1 cellular context compared by ENCODE assay signal in the genomic region with DNA sequence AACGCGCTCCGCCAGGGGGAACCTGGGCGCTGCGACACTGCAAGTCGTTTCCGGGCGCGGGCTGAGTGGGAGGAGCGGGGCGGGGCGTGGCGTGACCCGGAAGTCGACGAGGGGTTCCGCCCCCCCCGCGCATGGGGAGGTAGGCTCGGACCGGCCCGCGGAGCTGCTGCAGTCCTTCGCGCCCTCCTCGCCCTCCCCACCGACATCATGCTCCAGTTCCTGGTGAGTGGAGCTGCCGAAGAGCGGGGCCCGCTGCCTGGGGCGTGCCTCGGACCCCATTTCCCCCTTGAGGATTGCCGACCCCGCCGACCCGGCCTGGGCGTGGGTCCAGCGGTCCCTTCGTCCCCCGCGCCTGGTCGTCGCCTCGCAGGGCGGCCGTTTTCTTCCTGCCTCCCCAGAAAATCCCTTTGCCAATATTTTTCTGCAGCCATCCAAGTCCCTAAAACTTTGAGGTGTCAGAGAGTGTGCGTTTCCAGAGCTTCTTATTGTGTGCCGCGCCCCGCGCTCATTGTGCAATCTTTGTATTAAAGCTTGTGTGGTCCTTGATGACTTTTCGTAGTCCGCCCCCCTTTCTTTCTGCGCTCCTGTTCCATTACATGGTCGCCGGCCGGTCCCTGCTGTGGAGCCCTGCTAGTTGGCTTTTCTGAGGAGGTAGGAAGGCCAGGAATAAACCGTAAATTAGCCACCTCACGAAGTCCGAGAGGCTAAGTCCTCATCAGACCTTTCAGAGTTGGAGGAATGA.
TF ChIP-seq lines count a peak whose summit lies in the region.

A gene (plus strand): TSS at position 142 of the 742 bp plus-strand sequence.

TF ChIP-seq in HCT116, 20 proteins besides CTCF, POLR2A, EP300 and RAD21 (continued from another document):
- TF ChIP-seq, protein P1, sequence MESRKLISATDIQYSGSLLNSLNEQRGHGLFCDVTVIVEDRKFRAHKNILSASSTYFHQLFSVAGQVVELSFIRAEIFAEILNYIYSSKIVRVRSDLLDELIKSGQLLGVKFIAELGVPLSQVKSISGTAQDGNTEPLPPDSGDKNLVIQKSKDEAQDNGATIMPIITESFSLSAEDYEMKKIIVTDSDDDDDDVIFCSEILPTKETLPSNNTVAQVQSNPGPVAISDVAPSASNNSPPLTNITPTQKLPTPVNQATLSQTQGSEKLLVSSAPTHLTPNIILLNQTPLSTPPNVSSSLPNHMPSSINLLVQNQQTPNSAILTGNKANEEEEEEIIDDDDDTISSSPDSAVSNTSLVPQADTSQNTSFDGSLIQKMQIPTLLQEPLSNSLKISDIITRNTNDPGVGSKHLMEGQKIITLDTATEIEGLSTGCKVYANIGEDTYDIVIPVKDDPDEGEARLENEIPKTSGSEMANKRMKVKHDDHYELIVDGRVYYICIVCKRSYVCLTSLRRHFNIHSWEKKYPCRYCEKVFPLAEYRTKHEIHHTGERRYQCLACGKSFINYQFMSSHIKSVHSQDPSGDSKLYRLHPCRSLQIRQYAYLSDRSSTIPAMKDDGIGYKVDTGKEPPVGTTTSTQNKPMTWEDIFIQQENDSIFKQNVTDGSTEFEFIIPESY (IDR thresholded peaks at IDR 0.05; ENCODE audit: extremely low read depth, insufficient replicate concordance, low read length), result no peak
- TF ChIP-seq ZNF274 (IDR thresholded peaks at IDR 0.05; ENCODE audit: low read depth, low read length) (no peak), SIN3A (IDR thresholded peaks at IDR 0.05; ENCODE audit: low read depth) (peak; percentile 95), JUND (IDR thresholded peaks at IDR 0.05) (no peak), ZFX (IDR thresholded peaks at IDR 0.05) (peak; percentile 71)
